16 cellular contexts compared by ENCODE assay signal in genomic region chr5:132019337-132019736, GRCh38. TPM values are rescaled to one million over a fixed set of nuclear protein-coding genes. Genes with fewer than 3 reads are reported as not detected.
DNase-seq lines count a peak whose midpoint lies in the region; ATAC-seq lines count a peak whose summit lies in the region.
"Had no signal": no experiment of that assay in that cellular context is flagged by ENCODE, and none has a peak within 500 bp of the region (broad histone marks: within the 10 kb centered on the region; RNA-seq: fewer than 3 reads in every experiment).

No MANE protein-coding gene starts in this region.

- H3K9me3 Mint-ChIP-seq in activated naive CD4-positive, alpha-beta T cell treated with anti-CD3 and anti-CD28 coated beads, Interleukin-2, amount 50 U/mL, for 24 hours = no peaks in the 10 kb centered on the region
- H3K9me3 Mint-ChIP-seq in stimulated activated naive B cell treated with anti-CD40 and anti-IgM and Interleukin-4, amounts not matched to agents 10 μg/mL and 1 μg/mL and 100 μg/mL, for 72 hours = no peaks in the 10 kb centered on the region
- H3K9me3 Mint-ChIP-seq: memory B cell, nephron progenitor cell had no signal

- H3K27me3 Mint-ChIP-seq in activated naive CD4-positive, alpha-beta T cell treated with anti-CD3 and anti-CD28 coated beads, Interleukin-2, amount 50 U/mL, for 24 hours = peaks cover 7% of the 10 kb centered on the region
- H3K27me3 Mint-ChIP-seq in stimulated activated naive B cell treated with anti-CD40 and anti-IgM and Interleukin-4, amounts not matched to agents 10 μg/mL and 1 μg/mL and 100 μg/mL, for 72 hours = peaks cover 33 to 54% of the 10 kb centered on the region in 2 donors

- DNase-seq in activated naive CD4-positive, alpha-beta T cell treated with anti-CD3 and anti-CD28 coated beads, Interleukin-2, amount 50 U/mL, for 16 hours = no peak
- DNase-seq in activated T-cell treated with anti-CD3 and anti-CD28 coated beads, Interleukin-2, amount 50 U/mL, for 48 hours = peak; percentile 23 to 35
- DNase-seq in stimulated activated naive B cell treated with anti-CD40 and anti-IgM and Interleukin-4, amounts not matched to agents 10 μg/mL and 1 μg/mL and 100 μg/mL, for 72 hours = no peak
- DNase-seq in Kasumi-1 (lab: John Stamatoyannopoulos, UW) = no peak
- no peak for DNase-seq in left ventricle myocardium superior
- DNase-seq: dermis blood vessel endothelial cell, NCI-H1694 treated with DMSO at 0.1 percent for 48 hours, NCI-H524, nephron progenitor cell, SK-N-SH had no signal

- ATAC-seq in HG02798 (IDR thresholded peaks at IDR 0.05; ENCODE audit: poor library complexity, unreplicated experiment) = peak; percentile 26
- ATAC-seq in stimulated activated naive B cell treated with anti-CD40 and anti-IgM and Interleukin-4, amounts not matched to agents 10 μg/mL and 1 μg/mL and 100 μg/mL, for 72 hours (replicated peaks) = peak; percentile 35 to 45
- ATAC-seq in GM18502 (IDR thresholded peaks at IDR 0.05; ENCODE audit: poor library complexity, unreplicated experiment) = no peak
- no peak for ATAC-seq in left ventricle myocardium superior
- ATAC-seq: esophagus mucosa had no signal

- peaks cover 2% of the 10 kb centered on the region for H3K36me3 Mint-ChIP-seq in activated naive CD4-positive, alpha-beta T cell treated with anti-CD3 and anti-CD28 coated beads, Interleukin-2, amount 50 U/mL, for 24 hours
- H3K36me3 Mint-ChIP-seq in stimulated activated naive B cell treated with anti-CD40 and anti-IgM and Interleukin-4, amounts not matched to agents 10 μg/mL and 1 μg/mL and 100 μg/mL, for 72 hours = no peaks in the 10 kb centered on the region
- H3K36me3 Mint-ChIP-seq: memory B cell had no signal

- H3K4me1 Mint-ChIP-seq in activated naive CD4-positive, alpha-beta T cell treated with anti-CD3 and anti-CD28 coated beads, Interleukin-2, amount 50 U/mL, for 24 hours = peaks cover 47% of the 10 kb centered on the region
- peaks cover 18 to 35% of the 10 kb centered on the region in 2 donors for H3K4me1 Mint-ChIP-seq in stimulated activated naive B cell treated with anti-CD40 and anti-IgM and Interleukin-4, amounts not matched to agents 10 μg/mL and 1 μg/mL and 100 μg/mL, for 72 hours
- H3K4me1 Mint-ChIP-seq: nephron progenitor cell had no signal

- H3K4me3 Mint-ChIP-seq in activated naive CD4-positive, alpha-beta T cell treated with anti-CD3 and anti-CD28 coated beads, Interleukin-2, amount 50 U/mL, for 24 hours = peak overlapping the region; percentile 4
- H3K4me3 Mint-ChIP-seq in stimulated activated naive B cell treated with anti-CD40 and anti-IgM and Interleukin-4, amounts not matched to agents 10 μg/mL and 1 μg/mL and 100 μg/mL, for 72 hours = no peak overlapping the region
- H3K4me3 Mint-ChIP-seq: memory B cell, nephron progenitor cell had no signal

- intact Hi-C loops in left ventricle myocardium superior (cut with micrococcal nuclease) = no loop called here

- H3K27ac Mint-ChIP-seq in activated naive CD4-positive, alpha-beta T cell treated with anti-CD3 and anti-CD28 coated beads, Interleukin-2, amount 50 U/mL, for 24 hours = no peak overlapping the region
- H3K27ac Mint-ChIP-seq in stimulated activated naive B cell treated with anti-CD40 and anti-IgM and Interleukin-4, amounts not matched to agents 10 μg/mL and 1 μg/mL and 100 μg/mL, for 72 hours = no peak overlapping the region
- H3K27ac Mint-ChIP-seq: nephron progenitor cell had no signal

RNA-seq across cellular contexts. Expression of gene ACSL6, which starts 7.9 kb away (rescaled TPM):
- 4.4 TPM for total RNA-seq in left ventricle myocardium superior
- total RNA-seq: pulmonary artery endothelial cell had no signal

RNA-seq across cellular contexts. Expression of gene IL3, which starts 41.1 kb away (rescaled TPM):
- total RNA-seq in left ventricle myocardium superior = not detected
- total RNA-seq: dermis blood vessel endothelial cell, esophagus mucosa, pulmonary artery endothelial cell had no signal

RNA-seq across cellular contexts. Expression of gene CSF2, which starts 54.3 kb away (rescaled TPM):
- not detected for total RNA-seq in left ventricle myocardium superior
- total RNA-seq: esophagus mucosa, pulmonary artery endothelial cell had no signal

Comparison
In these comparisons a context has a peak if more than half of its experiments do, and no peak if none do; other contexts are left out.
1. DNase-seq: peak in activated T-cell treated with anti-CD3 and anti-CD28 coated beads, Interleukin-2, amount 50 U/mL, for 48 hours (2 of 2); none in activated naive CD4-positive, alpha-beta T cell treated with anti-CD3 and anti-CD28 coated beads, Interleukin-2, amount 50 U/mL, for 16 hours (single experiment), stimulated activated naive B cell treated with anti-CD40 and anti-IgM and Interleukin-4, amounts not matched to agents 10 μg/mL and 1 μg/mL and 100 μg/mL, for 72 hours (single experiment), Kasumi-1 (0 of 2) and left ventricle myocardium superior (single experiment).
2. ATAC-seq: peak in HG02798 (single experiment) and stimulated activated naive B cell treated with anti-CD40 and anti-IgM and Interleukin-4, amounts not matched to agents 10 μg/mL and 1 μg/mL and 100 μg/mL, for 72 hours (2 of 2); none in GM18502 (single experiment) and left ventricle myocardium superior (single experiment).